ENCODE assay signal across 1 cellular context in the genomic region with DNA sequence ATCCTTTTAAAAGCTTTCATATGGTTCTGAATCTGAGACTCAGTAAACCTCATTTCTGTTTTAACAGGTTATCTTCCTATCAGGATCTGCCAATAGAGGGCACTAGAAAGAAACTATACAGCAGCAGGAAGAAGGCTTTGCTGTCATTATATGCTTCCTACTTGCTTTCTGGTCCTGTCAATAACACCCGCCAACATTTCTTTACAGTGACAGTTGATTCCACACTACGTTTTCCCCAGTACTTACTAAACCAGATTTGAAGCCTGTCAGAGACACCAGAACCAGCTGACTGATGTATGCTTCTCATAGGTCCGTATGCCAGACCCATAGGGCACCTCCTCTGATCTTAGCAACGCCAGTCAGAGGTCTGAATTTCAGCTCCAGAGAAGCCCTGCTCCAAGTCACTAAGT.
TF ChIP-seq lines count a peak whose summit lies in the region.

No MANE protein-coding gene starts in this region.

TF ChIP-seq in GM12878, 131 proteins besides CTCF, POLR2A, EP300 and RAD21 (continued from another document):
- TF ChIP-seq, protein P1, sequence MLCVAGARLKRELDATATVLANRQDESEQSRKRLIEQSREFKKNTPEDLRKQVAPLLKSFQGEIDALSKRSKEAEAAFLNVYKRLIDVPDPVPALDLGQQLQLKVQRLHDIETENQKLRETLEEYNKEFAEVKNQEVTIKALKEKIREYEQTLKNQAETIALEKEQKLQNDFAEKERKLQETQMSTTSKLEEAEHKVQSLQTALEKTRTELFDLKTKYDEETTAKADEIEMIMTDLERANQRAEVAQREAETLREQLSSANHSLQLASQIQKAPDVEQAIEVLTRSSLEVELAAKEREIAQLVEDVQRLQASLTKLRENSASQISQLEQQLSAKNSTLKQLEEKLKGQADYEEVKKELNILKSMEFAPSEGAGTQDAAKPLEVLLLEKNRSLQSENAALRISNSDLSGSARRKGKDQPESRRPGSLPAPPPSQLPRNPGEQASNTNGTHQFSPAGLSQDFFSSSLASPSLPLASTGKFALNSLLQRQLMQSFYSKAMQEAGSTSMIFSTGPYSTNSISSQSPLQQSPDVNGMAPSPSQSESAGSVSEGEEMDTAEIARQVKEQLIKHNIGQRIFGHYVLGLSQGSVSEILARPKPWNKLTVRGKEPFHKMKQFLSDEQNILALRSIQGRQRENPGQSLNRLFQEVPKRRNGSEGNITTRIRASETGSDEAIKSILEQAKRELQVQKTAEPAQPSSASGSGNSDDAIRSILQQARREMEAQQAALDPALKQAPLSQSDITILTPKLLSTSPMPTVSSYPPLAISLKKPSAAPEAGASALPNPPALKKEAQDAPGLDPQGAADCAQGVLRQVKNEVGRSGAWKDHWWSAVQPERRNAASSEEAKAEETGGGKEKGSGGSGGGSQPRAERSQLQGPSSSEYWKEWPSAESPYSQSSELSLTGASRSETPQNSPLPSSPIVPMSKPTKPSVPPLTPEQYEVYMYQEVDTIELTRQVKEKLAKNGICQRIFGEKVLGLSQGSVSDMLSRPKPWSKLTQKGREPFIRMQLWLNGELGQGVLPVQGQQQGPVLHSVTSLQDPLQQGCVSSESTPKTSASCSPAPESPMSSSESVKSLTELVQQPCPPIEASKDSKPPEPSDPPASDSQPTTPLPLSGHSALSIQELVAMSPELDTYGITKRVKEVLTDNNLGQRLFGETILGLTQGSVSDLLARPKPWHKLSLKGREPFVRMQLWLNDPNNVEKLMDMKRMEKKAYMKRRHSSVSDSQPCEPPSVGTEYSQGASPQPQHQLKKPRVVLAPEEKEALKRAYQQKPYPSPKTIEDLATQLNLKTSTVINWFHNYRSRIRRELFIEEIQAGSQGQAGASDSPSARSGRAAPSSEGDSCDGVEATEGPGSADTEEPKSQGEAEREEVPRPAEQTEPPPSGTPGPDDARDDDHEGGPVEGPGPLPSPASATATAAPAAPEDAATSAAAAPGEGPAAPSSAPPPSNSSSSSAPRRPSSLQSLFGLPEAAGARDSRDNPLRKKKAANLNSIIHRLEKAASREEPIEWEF (IDR thresholded peaks at IDR 0.05; ENCODE audit: insufficient replicate concordance, low read depth, low read length), result no peak
- TF ChIP-seq TAF1 (IDR thresholded peaks at IDR 0.05; ENCODE audit: borderline replicate concordance, low read depth, low read length), result no peak
- TF ChIP-seq, protein P2, sequence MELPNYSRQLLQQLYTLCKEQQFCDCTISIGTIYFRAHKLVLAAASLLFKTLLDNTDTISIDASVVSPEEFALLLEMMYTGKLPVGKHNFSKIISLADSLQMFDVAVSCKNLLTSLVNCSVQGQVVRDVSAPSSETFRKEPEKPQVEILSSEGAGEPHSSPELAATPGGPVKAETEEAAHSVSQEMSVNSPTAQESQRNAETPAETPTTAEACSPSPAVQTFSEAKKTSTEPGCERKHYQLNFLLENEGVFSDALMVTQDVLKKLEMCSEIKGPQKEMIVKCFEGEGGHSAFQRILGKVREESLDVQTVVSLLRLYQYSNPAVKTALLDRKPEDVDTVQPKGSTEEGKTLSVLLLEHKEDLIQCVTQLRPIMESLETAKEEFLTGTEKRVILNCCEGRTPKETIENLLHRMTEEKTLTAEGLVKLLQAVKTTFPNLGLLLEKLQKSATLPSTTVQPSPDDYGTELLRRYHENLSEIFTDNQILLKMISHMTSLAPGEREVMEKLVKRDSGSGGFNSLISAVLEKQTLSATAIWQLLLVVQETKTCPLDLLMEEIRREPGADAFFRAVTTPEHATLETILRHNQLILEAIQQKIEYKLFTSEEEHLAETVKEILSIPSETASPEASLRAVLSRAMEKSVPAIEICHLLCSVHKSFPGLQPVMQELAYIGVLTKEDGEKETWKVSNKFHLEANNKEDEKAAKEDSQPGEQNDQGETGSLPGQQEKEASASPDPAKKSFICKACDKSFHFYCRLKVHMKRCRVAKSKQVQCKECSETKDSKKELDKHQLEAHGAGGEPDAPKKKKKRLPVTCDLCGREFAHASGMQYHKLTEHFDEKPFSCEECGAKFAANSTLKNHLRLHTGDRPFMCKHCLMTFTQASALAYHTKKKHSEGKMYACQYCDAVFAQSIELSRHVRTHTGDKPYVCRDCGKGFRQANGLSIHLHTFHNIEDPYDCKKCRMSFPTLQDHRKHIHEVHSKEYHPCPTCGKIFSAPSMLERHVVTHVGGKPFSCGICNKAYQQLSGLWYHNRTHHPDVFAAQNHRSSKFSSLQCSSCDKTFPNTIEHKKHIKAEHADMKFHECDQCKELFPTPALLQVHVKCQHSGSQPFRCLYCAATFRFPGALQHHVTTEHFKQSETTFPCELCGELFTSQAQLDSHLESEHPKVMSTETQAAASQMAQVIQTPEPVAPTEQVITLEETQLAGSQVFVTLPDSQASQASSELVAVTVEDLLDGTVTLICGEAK (IDR thresholded peaks at IDR 0.05; ENCODE audit: borderline replicate concordance), result no peak
